36 cellular contexts compared by ENCODE assay signal in the genomic region with DNA sequence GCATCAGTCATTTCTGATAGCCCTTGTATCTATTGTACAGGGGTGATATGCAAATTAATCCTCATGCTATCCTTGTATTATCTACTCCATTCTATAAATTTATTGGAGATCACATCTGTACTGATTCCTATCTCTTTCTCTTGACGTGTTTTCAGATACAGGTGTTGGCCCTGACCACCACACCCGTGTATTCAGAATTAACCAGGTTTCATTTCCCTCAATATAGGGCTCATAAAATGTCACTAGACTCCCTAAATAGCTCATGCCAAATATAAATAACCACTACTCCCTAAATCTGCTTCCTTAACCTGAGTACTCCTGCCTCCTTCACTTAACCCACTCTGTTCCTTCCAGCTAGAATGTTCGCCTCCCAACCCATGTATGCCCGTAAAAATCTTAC.
"Had no signal": no experiment of that assay in that cellular context is flagged by ENCODE, and none has a peak within 500 bp of the region (broad histone marks: within the 10 kb centered on the region; RNA-seq: fewer than 3 reads in every experiment).

No MANE protein-coding gene starts in this region.

- H3K4me2 ChIP-seq: KMS-11, SK-N-SH had no signal

- H3K4me1 Mint-ChIP-seq: activated CD4-positive, alpha-beta memory T cell treated with anti-CD3 and anti-CD28 coated beads, Interleukin-2, amount 10 ng/mL, durations not matched to agents 7 days and 5 days; activated CD8-positive, alpha-beta memory T cell treated with anti-CD3 and anti-CD28 coated beads, Interleukin-2, amount 10 ng/mL, durations not matched to agents 7 days and 5 days; activated naive CD4-positive, alpha-beta T cell treated with anti-CD3 and anti-CD28 coated beads, Interleukin-2, amount 10 ng/mL, durations not matched to agents 7 days and 5 days; activated naive CD8-positive, alpha-beta T cell treated with anti-CD3 and anti-CD28 coated beads for 36 hours had no signal

- ATAC-seq: activated CD8-positive, alpha-beta memory T cell treated with anti-CD3 and anti-CD28 coated beads, Interleukin-2, amount 10 ng/mL, durations not matched to agents 7 days and 5 days; PC-3 had no signal

- H3K4me3 ChIP-seq: Peyer's patch, SJSA1 had no signal

- H3K4me1 ChIP-seq: Peyer's patch, SJSA1 had no signal

- H3K27ac ChIP-seq: brain microvascular endothelial cell, KMS-11, Peyer's patch, SJSA1, VCaP had no signal

- H3K27me3 ChIP-seq: brain microvascular endothelial cell, Peyer's patch, SJSA1 had no signal

- H3K36me3 Mint-ChIP-seq: activated CD8-positive, alpha-beta memory T cell treated with anti-CD3 and anti-CD28 coated beads, Interleukin-2, amount 10 ng/mL, durations not matched to agents 7 days and 5 days; activated naive CD4-positive, alpha-beta T cell treated with anti-CD3 and anti-CD28 coated beads, Interleukin-2, amount 10 ng/mL, durations not matched to agents 7 days and 5 days; activated naive CD8-positive, alpha-beta T cell treated with anti-CD3 and anti-CD28 coated beads for 36 hours had no signal

- H3K4me3 Mint-ChIP-seq: activated CD4-positive, alpha-beta memory T cell treated with anti-CD3 and anti-CD28 coated beads, Interleukin-2, amount 10 ng/mL, durations not matched to agents 7 days and 5 days; activated CD8-positive, alpha-beta memory T cell treated with anti-CD3 and anti-CD28 coated beads, Interleukin-2, amount 10 ng/mL, durations not matched to agents 7 days and 5 days; activated naive CD4-positive, alpha-beta T cell treated with anti-CD3 and anti-CD28 coated beads, Interleukin-2, amount 10 ng/mL, durations not matched to agents 7 days and 5 days; activated naive CD8-positive, alpha-beta T cell treated with anti-CD3 and anti-CD28 coated beads for 36 hours had no signal

- DNase-seq: activated CD4-positive, alpha-beta memory T cell treated with anti-CD3 and anti-CD28 coated beads, Interleukin-2, amount 10 ng/mL, durations not matched to agents 7 days and 5 days; activated CD4-positive, alpha-beta T cell treated with anti-CD3 and anti-CD28 coated beads for 1 hour; activated CD4-positive, alpha-beta T cell treated with anti-CD3 and anti-CD28 coated beads for 48 hours; activated CD4-positive, CD25-positive, alpha-beta regulatory T cell; activated CD8-positive, alpha-beta memory T cell treated with anti-CD3 and anti-CD28 coated beads for 24 hours; activated CD8-positive, alpha-beta memory T cell treated with anti-CD3 and anti-CD28 coated beads, Interleukin-2, amount 10 ng/mL, durations not matched to agents 7 days and 5 days; activated CD8-positive, alpha-beta memory T cell treated with anti-CD3 and anti-CD28 coated beads, Interleukin-2, amount 50 U/mL, for 48 hours; activated effector memory CD4-positive, alpha-beta T cell treated with Interleukin-2 at 50 U/mL for 16 hours; activated naive CD4-positive, alpha-beta T cell treated with anti-CD3 and anti-CD28 coated beads, Interleukin-2, amount 10 ng/mL, durations not matched to agents 7 days and 5 days; activated naive CD8-positive, alpha-beta T cell treated with anti-CD3 and anti-CD28 coated beads for 36 hours; activated T-cell treated with anti-CD3 and anti-CD28 coated beads, Interleukin-2, amount 50 U/mL, for 48 hours; amniotic stem cell; aorta; brain microvascular endothelial cell; central memory CD4-positive, alpha-beta T cell; NCI-H1105; NCI-H1417 treated with DMSO at 0.1 percent for 48 hours; NCI-H187 treated with DMSO at 0.1 percent for 48 hours; NCI-H2081; NCI-H226; NCI-H446 treated with DMSO at 0.1 percent for 48 hours; NCI-H524; NCI-H69; NCI-H82; PC-3; Peyer's patch; RPMI8226; SHP77 treated with DMSO at 0.1 percent for 48 hours; SK-N-SH; SW 1271; T-helper 1 cell; T-helper 2 cell; T-helper 9 cell had no signal

- H3K27me3 Mint-ChIP-seq: activated CD4-positive, alpha-beta memory T cell treated with anti-CD3 and anti-CD28 coated beads, Interleukin-2, amount 10 ng/mL, durations not matched to agents 7 days and 5 days; activated CD8-positive, alpha-beta memory T cell treated with anti-CD3 and anti-CD28 coated beads, Interleukin-2, amount 10 ng/mL, durations not matched to agents 7 days and 5 days; activated naive CD4-positive, alpha-beta T cell treated with anti-CD3 and anti-CD28 coated beads, Interleukin-2, amount 10 ng/mL, durations not matched to agents 7 days and 5 days; activated naive CD8-positive, alpha-beta T cell treated with anti-CD3 and anti-CD28 coated beads for 36 hours had no signal

- H3K27ac Mint-ChIP-seq: activated CD4-positive, alpha-beta memory T cell treated with anti-CD3 and anti-CD28 coated beads, Interleukin-2, amount 10 ng/mL, durations not matched to agents 7 days and 5 days; activated CD8-positive, alpha-beta memory T cell treated with anti-CD3 and anti-CD28 coated beads, Interleukin-2, amount 10 ng/mL, durations not matched to agents 7 days and 5 days; activated naive CD4-positive, alpha-beta T cell treated with anti-CD3 and anti-CD28 coated beads, Interleukin-2, amount 10 ng/mL, durations not matched to agents 7 days and 5 days; activated naive CD8-positive, alpha-beta T cell treated with anti-CD3 and anti-CD28 coated beads for 36 hours had no signal

- H3K9ac ChIP-seq: KMS-11, SK-N-SH had no signal
